ENCODE assay signal across 16 cellular contexts in the genomic region with DNA sequence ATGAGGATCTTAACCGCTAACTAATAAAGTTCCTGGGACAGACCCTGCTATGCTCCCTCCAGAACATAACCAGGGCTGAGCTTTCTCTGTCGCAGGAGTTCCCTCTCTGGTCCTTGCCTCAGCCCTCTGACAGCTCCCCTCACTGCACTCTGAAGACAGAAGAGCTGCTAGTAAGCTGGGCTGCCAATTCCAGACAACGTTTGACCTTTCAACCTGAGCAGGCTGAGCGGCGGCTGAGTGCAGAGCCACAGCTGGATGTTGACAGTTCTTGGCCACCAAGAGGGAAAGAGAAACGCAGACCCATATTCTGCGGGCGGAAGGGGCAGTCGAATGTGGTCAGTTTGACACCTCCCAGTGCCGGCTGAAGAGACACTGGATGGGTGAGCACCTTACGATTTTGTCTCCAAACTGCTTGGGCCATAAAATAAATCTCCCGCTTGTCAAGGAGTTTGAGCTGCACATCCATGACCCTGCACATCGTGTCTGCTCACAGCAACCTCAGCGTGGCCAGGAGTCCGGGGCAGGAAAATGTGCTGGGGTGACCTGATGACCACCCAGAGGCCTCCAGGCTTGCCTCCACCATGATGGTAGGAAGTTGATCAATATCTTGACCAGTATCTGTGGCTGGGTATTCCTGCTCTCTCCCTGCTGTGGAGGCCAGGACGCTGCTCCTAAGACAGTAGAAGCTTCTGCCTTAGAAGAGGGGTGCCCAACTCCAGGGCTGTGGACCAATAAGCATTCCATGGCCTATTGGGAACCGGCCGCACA.
"Had no signal": no experiment of that assay in that cellular context is flagged by ENCODE, and none has a peak within 500 bp of the region (broad histone marks: within the 10 kb centered on the region; RNA-seq: fewer than 3 reads in every experiment).

No MANE protein-coding gene starts in this region.

- H3K27ac ChIP-seq: ascending aorta, esophagus squamous epithelium, skin epidermis, stomach had no signal

- DNase-seq: activated CD4-positive, alpha-beta T cell treated with anti-CD3 and anti-CD28 coated beads, Interleukin-2, amount 50 U/mL, for 4 hours; activated effector memory CD4-positive, alpha-beta T cell treated with anti-CD3 and anti-CD28 coated beads, Interleukin-2, amount 50 U/mL, for 16 hours; activated naive CD4-positive, alpha-beta T cell treated with anti-CD3 and anti-CD28 coated beads, Interleukin-2, amount 50 U/mL, for 16 hours; activated T-cell treated with anti-CD3 and anti-CD28 coated beads, Interleukin-2, amount 50 U/mL, for 72 hours; cerebellar nuclear complex; effector CD8-positive, alpha-beta T cell; esophagus squamous epithelium; nucleus accumbens; posterior cingulate gyrus; stimulated activated CD4-positive, alpha-beta T cell treated with anti-CD3 and anti-CD28 coated beads, Interleukin-15, amount 100 ng/mL, for 24 hours; stimulated activated CD4-positive, alpha-beta T cell treated with anti-CD3 and anti-CD28 coated beads, Interleukin-2, amount 100 ng/mL, for 48 hours; stomach; T-helper 2 cell had no signal

- H3K9me3 ChIP-seq: ascending aorta, esophagus squamous epithelium, stomach had no signal

- ATAC-seq: activated T-cell treated with anti-CD3 and anti-CD28 coated beads, Interleukin-2, amount 50 U/mL, for 72 hours; natural killer cell treated with Interleukin-12 subunit alpha and Interleukin-12 subunit beta and Interleukin-15 and Interleukin-18, amount 100 ng/mL, for 72 hours had no signal

- H3K4me3 ChIP-seq: ascending aorta, esophagus squamous epithelium, skin epidermis, stomach had no signal

- H3K36me3 ChIP-seq: ascending aorta, esophagus squamous epithelium, stomach had no signal

- H3K4me1 ChIP-seq: esophagus squamous epithelium had no signal

- H3K27me3 ChIP-seq: ascending aorta, esophagus squamous epithelium, stomach had no signal
